12 cellular contexts compared by ENCODE assay signal in the genomic region with DNA sequence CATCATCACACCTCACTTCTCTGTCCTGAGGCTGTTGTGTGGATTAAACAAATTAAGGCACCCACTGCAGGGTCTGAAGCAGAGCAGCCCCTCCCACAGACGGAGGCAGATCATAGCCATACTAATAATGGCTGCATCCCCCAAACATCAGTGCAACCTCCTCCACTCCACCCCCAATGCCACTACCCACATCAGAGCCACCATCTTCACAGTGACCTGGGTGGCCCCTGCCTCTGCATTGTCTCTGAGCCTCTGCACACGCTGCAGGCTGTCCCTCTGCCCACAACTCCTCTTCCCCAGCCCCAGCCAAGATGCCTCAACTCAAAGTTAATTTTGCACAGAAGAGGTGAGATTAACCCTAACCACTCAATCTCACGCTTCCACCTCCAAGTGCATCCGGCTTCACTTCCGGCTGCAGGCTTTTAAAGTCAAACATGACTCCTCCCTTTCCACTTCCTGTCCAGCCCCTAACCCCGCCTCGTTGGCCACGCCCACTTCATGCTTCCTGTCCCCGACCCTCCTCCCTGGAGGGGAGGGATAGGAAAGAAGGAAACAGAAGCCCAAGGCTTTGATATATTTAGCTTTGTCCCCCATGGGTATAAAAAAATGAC. TPM values are rescaled to one million over a fixed set of nuclear protein-coding genes. Genes with fewer than 3 reads are reported as not detected.
A peak's percentile ranks its signal among the peaks of the same experiment; 100 is the strongest.
DNase-seq lines count a peak whose midpoint lies in the region; ATAC-seq and TF ChIP-seq lines count a peak whose summit lies in the region.
"Had no signal": no experiment of that assay in that cellular context is flagged by ENCODE, and none has a peak within 500 bp of the region (broad histone marks: within the 10 kb centered on the region; RNA-seq: fewer than 3 reads in every experiment).

No MANE protein-coding gene starts in this region.

- no TSS peak for BruUV-seq in OCI-LY7 (replicated peaks; lab: Mats Ljungman, UMichigan)

- H3K4me3 Mint-ChIP-seq in activated T-cell treated with anti-CD3 and anti-CD28 coated beads, Interleukin-2, amount 50 U/mL, for 4 hours = no peak overlapping the region

- peak overlapping the region; percentile 31 for H3K4me3 ChIP-seq in OCI-LY7 (ENCODE audit: low read depth, low read length, poor library complexity, severe bottlenecking)
- H3K4me3 ChIP-seq: uterus had no signal

- no peaks in the 10 kb centered on the region for H3K79me2 ChIP-seq in OCI-LY7 (ENCODE audit: insufficient read depth, low read depth, low read length)

- peaks cover 16% of the 10 kb centered on the region for H3K9me3 ChIP-seq in OCI-LY7 (ENCODE audit: low read length)
- H3K9me3 ChIP-seq: uterus had no signal

- H3K36me3 Mint-ChIP-seq in activated T-cell treated with anti-CD3 and anti-CD28 coated beads, Interleukin-2, amount 50 U/mL, for 4 hours (ENCODE audit: insufficient read depth) = peaks cover 2% of the 10 kb centered on the region

- H3K9me3 Mint-ChIP-seq in activated T-cell treated with anti-CD3 and anti-CD28 coated beads, Interleukin-2, amount 50 U/mL, for 4 hours = peaks cover 8% of the 10 kb centered on the region

- H2AFZ ChIP-seq in OCI-LY7 (ENCODE audit: low read length) = peak overlapping the region; percentile 65

- H3K27me3 Mint-ChIP-seq in activated T-cell treated with anti-CD3 and anti-CD28 coated beads, Interleukin-2, amount 50 U/mL, for 4 hours (ENCODE audit: low read depth) = peaks cover 1% of the 10 kb centered on the region

- peak overlapping the region; percentile 42; the same call in 1 of the 2 replicates for H3K4me2 ChIP-seq in OCI-LY7 (ENCODE audit: low read length)

- DNase-seq in activated T-cell treated with anti-CD3 and anti-CD28 coated beads, Interleukin-2, amount 50 U/mL, for 1 hour = peak; percentile 29
- no peak for DNase-seq in activated T-cell treated with anti-CD3 and anti-CD28 coated beads, Interleukin-2, amount 50 U/mL, for 4 hours
- DNase-seq in OCI-LY7 (ENCODE audit: low spot score) (peak; percentile 78), Kasumi-1 (lab: John Stamatoyannopoulos, UW) (no peak)
- DNase-seq in activated effector memory CD4-positive, alpha-beta T cell treated with Interleukin-2 at 50 U/mL for 16 hours = peak; percentile 57
- peak; percentile 56 for DNase-seq in stimulated activated naive CD8-positive, alpha-beta T cell treated with anti-CD3 and anti-CD28 coated beads, Interleukin-15, Interleukin-2, amounts not matched to agents 100 U/mL and 50 U/mL, for 24 hours
- no peak for DNase-seq in effector CD8-positive, alpha-beta T cell (lab: John Stamatoyannopoulos, UW)
- DNase-seq: nucleus accumbens, uterus had no signal

- CTCF ChIA-PET in OCI-LY7 (lab: Charles Lee; ENCODE audit: unreplicated experiment) = interaction anchor here (0.5 to 0.8 kb wide), 2 partner anchors 17 to 43 kb away, joined by 3 read pairs; no protein-coding TSS in a partner anchor

- H3K27ac ChIP-seq in OCI-LY7 (ENCODE audit: low read depth, low read length, poor library complexity, severe bottlenecking) = peak overlapping the region; percentile 8
- H3K27ac ChIP-seq: epithelial cell of prostate, uterus had no signal

- H3K4me1 Mint-ChIP-seq in activated T-cell treated with anti-CD3 and anti-CD28 coated beads, Interleukin-2, amount 50 U/mL, for 4 hours (ENCODE audit: low read depth) = peaks cover 66% of the 10 kb centered on the region

- ATAC-seq in activated T-cell treated with anti-CD3 and anti-CD28 coated beads, Interleukin-2, amount 50 U/mL, for 4 hours = no peak
- no peak for ATAC-seq in stimulated activated naive CD8-positive, alpha-beta T cell treated with anti-CD3 and anti-CD28 coated beads, Interleukin-15, Interleukin-2, amounts not matched to agents 100 U/mL and 50 U/mL, for 24 hours
- no peak for ATAC-seq in HG03025 (IDR thresholded peaks at IDR 0.05; ENCODE audit: low FRiP score, unreplicated experiment)

- H3K9me2 ChIP-seq in OCI-LY7 (ENCODE audit: insufficient read depth, low read length) = no peaks in the 10 kb centered on the region

- H4K20me1 ChIP-seq in OCI-LY7 (ENCODE audit: insufficient read depth, low read length) = no peaks in the 10 kb centered on the region

- no peaks in the 10 kb centered on the region for H3K36me3 ChIP-seq in OCI-LY7 (ENCODE audit: insufficient read depth, low read length)
- H3K36me3 ChIP-seq: uterus had no signal

- intact Hi-C loops in OCI-LY7 (cut with micrococcal nuclease; ENCODE audit: unreplicated experiment) = no loop called here

- POLR2A ChIA-PET in OCI-LY7 (lab: Charles Lee) = interaction anchor here (0.5 to 0.7 kb wide), 2 partner anchors 29 to 89 kb away, joined by 3 read pairs; no protein-coding TSS in a partner anchor

- TF ChIP-seq CTCF in OCI-LY7 (conservative IDR thresholded peaks at IDR 0.05; ENCODE audit: low read length) = no peak

- peaks cover 41% of the 10 kb centered on the region for H3K4me1 ChIP-seq in OCI-LY7 (ENCODE audit: insufficient read depth, low read length, poor library complexity, severe bottlenecking)
- H3K4me1 ChIP-seq: uterus had no signal

RNA-seq across cellular contexts. Expression of a gene that starts 22.7 kb away (rescaled TPM):
- 1 to 10 TPM; 1.1 to 3.7 (median 3.3) TPM for total RNA-seq in activated T-cell treated with anti-CD3 and anti-CD28 coated beads, Interleukin-2, amount 50 U/mL, for 4 hours
- 5.1 and 6.0 TPM in 2 replicates for total RNA-seq in OCI-LY7 (2014; rRNA removed; shearing (Covaris generic))
- total RNA-seq in OCI-LY7 (2022) = 4.0 and 4.6 TPM in 2 replicates
- total RNA-seq: M059J had no signal

Comparison
In these comparisons a context has a peak if more than half of its experiments do, and no peak if none do; other contexts are left out.
1. DNase-seq: peak in activated T-cell treated with anti-CD3 and anti-CD28 coated beads, Interleukin-2, amount 50 U/mL, for 1 hour (single experiment), OCI-LY7 (single experiment), activated effector memory CD4-positive, alpha-beta T cell treated with Interleukin-2 at 50 U/mL for 16 hours (single experiment) and stimulated activated naive CD8-positive, alpha-beta T cell treated with anti-CD3 and anti-CD28 coated beads, Interleukin-15, Interleukin-2, amounts not matched to agents 100 U/mL and 50 U/mL, for 24 hours (single experiment); none in activated T-cell treated with anti-CD3 and anti-CD28 coated beads, Interleukin-2, amount 50 U/mL, for 4 hours (single experiment), effector CD8-positive, alpha-beta T cell (single experiment) and Kasumi-1 (0 of 2).